In the genomic region with DNA sequence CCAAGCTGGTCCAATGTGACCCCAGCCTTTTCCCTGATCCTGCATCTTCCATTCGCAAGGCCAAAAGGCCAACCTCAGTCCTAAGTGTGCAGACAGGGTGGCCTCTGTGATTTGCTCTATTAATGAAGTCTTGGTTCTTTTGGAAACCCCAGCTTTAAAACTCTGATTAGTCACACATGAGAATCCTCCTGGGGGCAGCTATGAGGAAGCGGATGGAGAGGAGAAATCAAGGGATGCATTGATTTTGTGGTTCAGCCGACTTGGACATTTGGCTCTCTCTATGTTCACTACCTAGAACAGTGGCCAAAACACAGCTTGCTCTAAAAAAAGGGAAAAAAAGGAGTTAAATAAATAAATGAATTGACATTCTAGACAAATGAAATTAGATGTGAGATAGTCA, we compare ENCODE assay signal across 7 cellular contexts.
"Had no signal": no experiment of that assay in that cellular context is flagged by ENCODE, and none has a peak within 500 bp of the region (broad histone marks: within the 10 kb centered on the region; RNA-seq: fewer than 3 reads in every experiment).

No MANE protein-coding gene starts in this region.

- H3K4me3 ChIP-seq: GM23248, K562 had no signal

- H3K4me3 Mint-ChIP-seq: H9 had no signal

- H3K27ac ChIP-seq: GM23248 had no signal

- DNase-seq: GM23248, GOT3, H9, HCEC 1CT, IMR-90, KG1 had no signal

- ATAC-seq: K562 had no signal

- H3K27ac Mint-ChIP-seq: H9 had no signal
